ENCODE assay signal across 21 cellular contexts in the genomic region with DNA sequence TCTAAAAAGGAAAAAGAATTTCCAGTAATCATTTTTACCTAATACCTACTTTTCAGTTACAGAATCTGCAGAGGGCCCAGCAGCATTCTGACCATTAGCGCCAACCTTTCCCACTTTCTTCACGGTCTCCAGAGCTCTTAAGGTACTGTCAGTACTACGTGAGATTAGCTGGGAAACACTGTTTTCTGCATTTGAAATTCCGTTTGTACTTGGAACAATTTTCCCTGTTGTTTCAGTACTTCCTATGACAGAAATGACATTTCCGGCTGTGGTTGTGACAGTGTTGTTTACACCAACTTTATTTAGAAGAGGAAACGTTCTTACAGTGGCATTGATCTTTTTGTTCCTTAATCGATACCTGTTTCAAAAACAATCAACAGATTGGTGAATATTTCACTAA. TPM values are rescaled to one million over a fixed set of nuclear protein-coding genes. Genes with fewer than 3 reads are reported as not detected.
DNase-seq lines count a peak whose midpoint lies in the region; ATAC-seq and TF ChIP-seq lines count a peak whose summit lies in the region.
"Had no signal": no experiment of that assay in that cellular context is flagged by ENCODE, and none has a peak within 500 bp of the region (broad histone marks: within the 10 kb centered on the region; RNA-seq: fewer than 3 reads in every experiment).

No MANE protein-coding gene starts in this region.

- TF ChIP-seq RAD21 in SK-N-SH (IDR thresholded peaks at IDR 0.05; ENCODE audit: low read length) = no peak

- peaks cover 21% of the 10 kb centered on the region for H3K36me3 Mint-ChIP-seq in activated CD4-positive, alpha-beta T cell treated with anti-CD3 and anti-CD28 coated beads for 36 hours (ENCODE audit: low read depth)

- TF ChIP-seq EP300 in SK-N-SH (IDR thresholded peaks at IDR 0.05; ENCODE audit: borderline replicate concordance in 1 of 2, low read depth in 1 of 2, low read length in 1 of 2) = no peak

- H3K9me3 Mint-ChIP-seq in activated CD4-positive, alpha-beta T cell treated with anti-CD3 and anti-CD28 coated beads for 36 hours (ENCODE audit: low read depth) = no peaks in the 10 kb centered on the region
- H3K9me3 Mint-ChIP-seq: CD4-positive, alpha-beta memory T cell; HFFc6 had no signal

- H2AFZ ChIP-seq in SK-N-SH (ENCODE audit: low read depth) = no peak overlapping the region

- TF ChIP-seq CTCF in thyroid gland (IDR thresholded peaks at IDR 0.05) (no peak), SK-N-SH (IDR thresholded peaks at IDR 0.05) (no peak)

- H3K9me2 ChIP-seq in SK-N-SH = no peaks in the 10 kb centered on the region

- WGBS in right cardiac atrium = 69% methylated on average over 7 of the region's 7 CpGs
- 81 to 84% methylated on average over 7 of the region's 7 CpGs for WGBS in thyroid gland, 2 donors
- 91% methylated on average over 7 of the region's 7 CpGs for WGBS in SK-N-SH (ENCODE audit: low lambda C conversion rate)

- no peak for ATAC-seq in activated CD4-positive, alpha-beta T cell treated with anti-CD3 and anti-CD28 coated beads for 36 hours
- ATAC-seq in right cardiac atrium = no peak
- no peak for ATAC-seq in Right ventricle myocardium inferior

- no peaks in the 10 kb centered on the region for H3K27me3 Mint-ChIP-seq in activated CD4-positive, alpha-beta T cell treated with anti-CD3 and anti-CD28 coated beads for 36 hours
- H3K27me3 Mint-ChIP-seq: CD4-positive, alpha-beta memory T cell had no signal

- TF ChIP-seq POLR2A in thyroid gland (IDR thresholded peaks at IDR 0.05) = no peak

- CTCF ChIA-PET in activated CD4-positive, alpha-beta T cell treated with anti-CD3 and anti-CD28 coated beads for 36 hours (lab: Charles Lee) = interaction anchor here (1.4 kb wide), 1 partner anchor 9 kb away, joined by 3 read pairs; no protein-coding TSS in a partner anchor
- CTCF ChIA-PET in SK-N-SH (lab: Yijun Ruan, JAX) = interaction anchor here (0.9 kb wide), 1 partner anchor 30 kb away, joined by 4 read pairs; no protein-coding TSS in a partner anchor

- H3K4me1 ChIP-seq in right cardiac atrium (ENCODE audit: control insufficient read depth, insufficient read depth, low read length) (no peaks in the 10 kb centered on the region), thyroid gland (no peaks in the 10 kb centered on the region), SK-N-SH (ENCODE audit: control insufficient read depth in 1 of 2, insufficient read depth in 2 of 2, low read depth in 1 of 2, low read length in 1 of 2) (no peaks in the 10 kb centered on the region)
- H3K4me1 ChIP-seq: BLaER1, Peyer's patch had no signal

- H3K9me3 ChIP-seq in right cardiac atrium (ENCODE audit: control insufficient read depth, low read length) (no peaks in the 10 kb centered on the region), thyroid gland (no peaks in the 10 kb centered on the region), SK-N-SH (no peaks in the 10 kb centered on the region)
- H3K9me3 ChIP-seq: Peyer's patch had no signal

- H3K9ac ChIP-seq in SK-N-SH = no peak overlapping the region
- H3K9ac ChIP-seq: BLaER1 had no signal

- no peaks in the 10 kb centered on the region for H3F3A ChIP-seq in SK-N-SH (replicated peaks; ENCODE audit: insufficient read depth)

- 0 out of 2 replicates have a peak, but pooled peaks cover 2% of the 10 kb centered on the region for H3K79me2 ChIP-seq in SK-N-SH (ENCODE audit: insufficient read depth)

- H3K4me2 ChIP-seq in SK-N-SH = no peak overlapping the region
- H3K4me2 ChIP-seq: BLaER1 had no signal

- peak overlapping the region; percentile 32 for H3K4me3 ChIP-seq in right cardiac atrium (ENCODE audit: low read length)
- H3K4me3 ChIP-seq in thyroid gland (replicated peaks in 1 of 3) = no peak overlapping the region
- no peak overlapping the region for H3K4me3 ChIP-seq in SK-N-SH (ENCODE audit: low read depth in 2 of 2, low read length in 1 of 2)
- H3K4me3 ChIP-seq: BLaER1, Peyer's patch had no signal

- POLR2A ChIA-PET in activated CD4-positive, alpha-beta T cell treated with anti-CD3 and anti-CD28 coated beads for 36 hours (lab: Charles Lee) = no interaction called here
- POLR2A ChIA-PET in SK-N-SH (lab: Yijun Ruan, JAX) = no interaction called here

- H4K20me1 ChIP-seq in SK-N-SH (ENCODE audit: insufficient read depth) = no peaks in the 10 kb centered on the region
- H4K20me1 ChIP-seq: BLaER1 had no signal

- H3K27ac ChIP-seq in right cardiac atrium (ENCODE audit: low read length) (peak overlapping the region; percentile 37), thyroid gland (peak overlapping the region; percentile 26 to 59 (median 31)), SK-N-SH (ENCODE audit: low read depth in 2 of 2, low read length in 1 of 2) (no peak overlapping the region)
- H3K27ac ChIP-seq: 22Rv1, BLaER1, Peyer's patch had no signal

- no peaks in the 10 kb centered on the region for H3K36me3 ChIP-seq in thyroid gland
- peaks cover 33 to 56% of the 10 kb centered on the region in 2 experiments for H3K36me3 ChIP-seq in SK-N-SH (replicated peaks in 1 of 2; ENCODE audit: control insufficient read depth in 1 of 2, insufficient read depth in 2 of 2, low read length in 1 of 2)

- intact Hi-C loops in activated CD4-positive, alpha-beta T cell treated with anti-CD3 and anti-CD28 coated beads for 36 hours (cut with DNase I, micrococcal nuclease) = no loop called here
- intact Hi-C loops in right cardiac atrium (cut with DNase I) (no loop called here), Right ventricle myocardium inferior (cut with DNase I) (no loop called here), thyroid gland (cut with DNase I) (no loop called here)

- H3K27me3 ChIP-seq in right cardiac atrium (ENCODE audit: control insufficient read depth, insufficient read depth) = no peaks in the 10 kb centered on the region
- no peaks in the 10 kb centered on the region for H3K27me3 ChIP-seq in thyroid gland
- no peaks in the 10 kb centered on the region for H3K27me3 ChIP-seq in SK-N-SH (ENCODE audit: insufficient read depth)
- H3K27me3 ChIP-seq: BLaER1, Peyer's patch had no signal

- no peak overlapping the region for H3K4me3 Mint-ChIP-seq in activated CD4-positive, alpha-beta T cell treated with anti-CD3 and anti-CD28 coated beads for 36 hours
- H3K4me3 Mint-ChIP-seq: CD4-positive, alpha-beta memory T cell; H9; HFFc6 had no signal

- DNase-seq in activated CD4-positive, alpha-beta T cell treated with anti-CD3 and anti-CD28 coated beads for 36 hours = no peak
- DNase-seq in activated CD4-positive, alpha-beta T cell treated with anti-CD3 and anti-CD28 coated beads, Interleukin-2, amount 50 U/mL, for 4 hours = no peak
- DNase-seq in right cardiac atrium (no peak), Right ventricle myocardium inferior (ENCODE audit: missing footprints) (no peak), lung microvascular endothelial cell (ENCODE audit: low read depth in 2 of 2) (peak; percentile 66 to 93), thyroid gland (no peak), GOT3 (lab: John Stamatoyannopoulos, UW) (no peak), SK-N-SH (no peak)
- DNase-seq: ACHN; CD4-positive, alpha-beta memory T cell; H9; HFFc6; Kasumi-1; NCI-H1694; NCI-H2081 treated with DMSO at 0.1 percent for 48 hours; NCI-H2171 treated with DMSO at 0.1 percent for 48 hours; NCI-H446; NCI-H526; Peyer's patch had no signal

- peak overlapping the region; percentile 31 for H3K27ac Mint-ChIP-seq in activated CD4-positive, alpha-beta T cell treated with anti-CD3 and anti-CD28 coated beads for 36 hours
- H3K27ac Mint-ChIP-seq: H9, HFFc6 had no signal

- H3K4me1 Mint-ChIP-seq in activated CD4-positive, alpha-beta T cell treated with anti-CD3 and anti-CD28 coated beads for 36 hours = no peaks in the 10 kb centered on the region
- H3K4me1 Mint-ChIP-seq: H9 had no signal

TF ChIP-seq in SK-N-SH, 30 proteins besides CTCF, POLR2A, EP300 and RAD21 (continues in another document):
- TF ChIP-seq ELF1 (IDR thresholded peaks at IDR 0.05) (no peak), FOSL2 (IDR thresholded peaks at IDR 0.05; ENCODE audit: borderline replicate concordance, low read depth) (no peak), TCF12 (IDR thresholded peaks at IDR 0.05) (no peak), CHD2 (IDR thresholded peaks at IDR 0.05; ENCODE audit: low read length, partially characterized antibody) (no peak), RXRA (IDR thresholded peaks at IDR 0.05; ENCODE audit: borderline replicate concordance, low read depth) (no peak)
- TF ChIP-seq, protein P1, sequence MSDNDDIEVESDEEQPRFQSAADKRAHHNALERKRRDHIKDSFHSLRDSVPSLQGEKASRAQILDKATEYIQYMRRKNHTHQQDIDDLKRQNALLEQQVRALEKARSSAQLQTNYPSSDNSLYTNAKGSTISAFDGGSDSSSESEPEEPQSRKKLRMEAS (IDR thresholded peaks at IDR 0.05; ENCODE audit: low read depth) = no peak

RNA-seq across cellular contexts. Expression of a gene that starts 36.9 kb away (rescaled TPM):
- total RNA-seq in activated CD4-positive, alpha-beta T cell treated with anti-CD3 and anti-CD28 coated beads for 36 hours = 10 to 100 TPM; 18.4 to 18.8 TPM
- total RNA-seq in right cardiac atrium (10 to 100 TPM in 2 of 4 donors, 1 to 10 TPM in 2; 8.6 to 11.6 (median 10.4) TPM), Right ventricle myocardium inferior (8.7 TPM), lung microvascular endothelial cell (58.4 and 101 TPM in 2 replicates), thyroid gland (10 to 100 TPM; 17.5 to 31.6 (median 21.1) TPM)
- polyA plus RNA-seq in right cardiac atrium (6.4 TPM), SK-N-SH (2012; rRNA removed) (11.9 and 12.1 TPM in 2 replicates)
- polyA plus RNA-seq in SK-N-SH (2012; cell fraction: cytosol; rRNA removed) = 14.4 and 17.7 TPM in 2 replicates
- 6.3 and 8.1 TPM in 2 replicates for polyA plus RNA-seq in SK-N-SH (2012; cell fraction: nucleus; rRNA removed)

RNA-seq across cellular contexts. Expression of a gene that starts 39.9 kb away (rescaled TPM):
- total RNA-seq in activated CD4-positive, alpha-beta T cell treated with anti-CD3 and anti-CD28 coated beads for 36 hours = 10 to 100 TPM; 21.5 to 24.4 TPM
- total RNA-seq in right cardiac atrium (10 to 100 TPM; 38.2 to 42.1 (median 40.0) TPM), Right ventricle myocardium inferior (35.1 TPM), lung microvascular endothelial cell (48.6 and 85.1 TPM in 2 replicates), thyroid gland (10 to 100 TPM; 43.1 to 91.2 (median 52.9) TPM)
- polyA plus RNA-seq in right cardiac atrium (11.5 TPM), SK-N-SH (2012; rRNA removed) (12.4 and 15.2 TPM in 2 replicates)
- 15.7 and 15.8 TPM in 2 replicates for polyA plus RNA-seq in SK-N-SH (2012; cell fraction: cytosol; rRNA removed)
- polyA plus RNA-seq in SK-N-SH (2012; cell fraction: nucleus; rRNA removed) = 8.3 and 18.6 TPM in 2 replicates

RNA-seq across cellular contexts. Expression of a gene that starts 47.8 kb away (rescaled TPM):
- 1 to 10 TPM; 8.8 to 9.3 TPM for total RNA-seq in activated CD4-positive, alpha-beta T cell treated with anti-CD3 and anti-CD28 coated beads for 36 hours
- 1 to 10 TPM; 6.6 to 7.0 (median 6.8) TPM for total RNA-seq in right cardiac atrium
- polyA plus RNA-seq in right cardiac atrium = 2.9 TPM
- total RNA-seq in Right ventricle myocardium inferior = 5.3 TPM
- 9.2 and 14.3 TPM in 2 replicates for total RNA-seq in lung microvascular endothelial cell
- 10 to 100 TPM; 12.3 to 16.4 (median 14.2) TPM for total RNA-seq in thyroid gland
- polyA plus RNA-seq in SK-N-SH (2012; rRNA removed) = 2.2 and 3.2 TPM in 2 replicates
- polyA plus RNA-seq in SK-N-SH (2012; cell fraction: cytosol; rRNA removed) = 4.2 and 4.9 TPM in 2 replicates
- 0.90 and 1.8 TPM in 2 replicates for polyA plus RNA-seq in SK-N-SH (2012; cell fraction: nucleus; rRNA removed)

Comparison
In these comparisons a context has a peak if more than half of its experiments do, and no peak if none do; other contexts are left out.
1. DNase-seq: peak in lung microvascular endothelial cell (2 of 2); none in activated CD4-positive, alpha-beta T cell treated with anti-CD3 and anti-CD28 coated beads for 36 hours (single experiment), activated CD4-positive, alpha-beta T cell treated with anti-CD3 and anti-CD28 coated beads, Interleukin-2, amount 50 U/mL, for 4 hours (0 of 2), right cardiac atrium (0 of 3), Right ventricle myocardium inferior (single experiment), thyroid gland (0 of 2), GOT3 (single experiment) and SK-N-SH (single experiment).
2. H3K27ac ChIP-seq: peak in right cardiac atrium (single experiment) and thyroid gland (3 of 3); none in SK-N-SH (0 of 2).